Comparison of ENCODE assay signal across 1 cellular context in genomic region chr6:13710552-13711383, GRCh38.
A peak's percentile ranks its signal among the peaks of the same experiment; 100 is the strongest.
TF ChIP-seq lines count a peak whose summit lies in the region.

No MANE protein-coding gene starts in this region.

TF ChIP-seq in HEK293, 187 proteins besides CTCF, POLR2A, EP300 and RAD21 (continued from another document and continues in another):
- TF ChIP-seq, protein P1, sequence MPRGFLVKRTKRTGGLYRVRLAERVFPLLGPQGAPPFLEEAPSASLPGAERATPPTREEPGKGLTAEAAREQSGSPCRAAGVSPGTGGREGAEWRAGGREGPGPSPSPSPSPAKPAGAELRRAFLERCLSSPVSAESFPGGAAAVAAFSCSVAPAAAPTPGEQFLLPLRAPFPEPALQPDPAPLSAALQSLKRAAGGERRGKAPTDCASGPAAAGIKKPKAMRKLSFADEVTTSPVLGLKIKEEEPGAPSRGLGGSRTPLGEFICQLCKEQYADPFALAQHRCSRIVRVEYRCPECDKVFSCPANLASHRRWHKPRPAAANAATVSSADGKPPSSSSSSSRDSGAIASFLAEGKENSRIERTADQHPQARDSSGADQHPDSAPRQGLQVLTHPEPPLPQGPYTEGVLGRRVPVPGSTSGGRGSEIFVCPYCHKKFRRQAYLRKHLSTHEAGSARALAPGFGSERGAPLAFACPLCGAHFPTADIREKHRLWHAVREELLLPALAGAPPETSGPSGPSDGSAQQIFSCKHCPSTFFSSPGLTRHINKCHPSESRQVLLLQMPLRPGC (tag by site-specific recombination; IDR thresholded peaks at IDR 0.05) = peak; percentile 46; the same call in 1 of the 2 replicates
- TF ChIP-seq ZNF426 (tag by site-specific recombination; IDR thresholded peaks at IDR 0.05) (no peak), ZNF335 (tag by site-specific recombination; conservative IDR thresholded peaks at IDR 0.05) (peak; percentile 52; the same call in 1 of the 2 replicates), ZNF48 (tag by site-specific recombination; IDR thresholded peaks at IDR 0.05) (no peak), ZBTB49 (tag by site-specific recombination; IDR thresholded peaks at IDR 0.05; ENCODE audit: low read depth) (no peak), ZNF362 (tag by site-specific recombination; IDR thresholded peaks at IDR 0.05) (no peak), SALL2 (tag by site-specific recombination; IDR thresholded peaks at IDR 0.05; ENCODE audit: borderline replicate concordance) (no peak), SP7 (tag by site-specific recombination; IDR thresholded peaks at IDR 0.05) (no peak), BCL11A (tag by site-specific recombination; IDR thresholded peaks at IDR 0.05; ENCODE audit: low read depth) (no peak), ZNF175 (tag by site-specific recombination; IDR thresholded peaks at IDR 0.05) (no peak), ZNF76 (tag by site-specific recombination; IDR thresholded peaks at IDR 0.05; ENCODE audit: borderline replicate concordance, low read depth) (no peak), ZNF626 (tag by site-specific recombination; IDR thresholded peaks at IDR 0.05) (no peak), ZBTB48 (tag by site-specific recombination; IDR thresholded peaks at IDR 0.05) (no peak), ZNF600 (tag by site-specific recombination; IDR thresholded peaks at IDR 0.05) (peak; percentile 66), ZNF843 (tag by site-specific recombination; IDR thresholded peaks at IDR 0.05) (no peak), ZNF555 (tag by site-specific recombination; conservative IDR thresholded peaks at IDR 0.05) (no peak), ZNF747 (tag by site-specific recombination; IDR thresholded peaks at IDR 0.05) (no peak), ZNF692 (tag by site-specific recombination; IDR thresholded peaks at IDR 0.05) (no peak), HOXA7 (CRISPR knock-in tag; IDR thresholded peaks at IDR 0.05; ENCODE audit: borderline replicate concordance) (no peak), ZNF184 (tag by site-specific recombination; IDR thresholded peaks at IDR 0.05) (no peak), ZNF830 (tag by site-specific recombination; IDR thresholded peaks at IDR 0.05; ENCODE audit: low read depth) (no peak), ZNF341 (tag by site-specific recombination; IDR thresholded peaks at IDR 0.05; ENCODE audit: low read depth) (peak; percentile 60), PRDM1 (tag by site-specific recombination; IDR thresholded peaks at IDR 0.05) (no peak), REPIN1 (tag by site-specific recombination; IDR thresholded peaks at IDR 0.05; ENCODE audit: low read depth) (no peak), KLF8 (tag by site-specific recombination; IDR thresholded peaks at IDR 0.05) (peak; percentile 48; the same call in 1 of the 2 replicates), ZNF221 (tag by site-specific recombination; IDR thresholded peaks at IDR 0.05; ENCODE audit: borderline replicate concordance) (no peak), ZNF19 (tag by site-specific recombination; IDR thresholded peaks at IDR 0.05; ENCODE audit: low read depth) (no peak), MYNN (tag by site-specific recombination; IDR thresholded peaks at IDR 0.05; ENCODE audit: borderline replicate concordance) (no peak), ZBTB17 (tag by site-specific recombination; IDR thresholded peaks at IDR 0.05) (peak; percentile 87), HOXD13 (CRISPR knock-in tag; IDR thresholded peaks at IDR 0.05; ENCODE audit: borderline replicate concordance) (no peak), ZNF398 (tag by site-specific recombination; IDR thresholded peaks at IDR 0.05) (no peak), ZNF324 (tag by site-specific recombination; IDR thresholded peaks at IDR 0.05) (no peak), ZEB2 (tag by site-specific recombination; IDR thresholded peaks at IDR 0.05) (no peak), KLF16 (tag by site-specific recombination; IDR thresholded peaks at IDR 0.05) (no peak), ZIC2 (tag by site-specific recombination; IDR thresholded peaks at IDR 0.05) (peak; percentile 33), ZNF280D (tag by site-specific recombination; IDR thresholded peaks at IDR 0.05) (no peak), ZNF248 (tag by site-specific recombination; IDR thresholded peaks at IDR 0.05) (no peak), ZBTB8A (tag by site-specific recombination; IDR thresholded peaks at IDR 0.05) (peak; percentile 72), ZNF223 (tag by site-specific recombination; IDR thresholded peaks at IDR 0.05) (no peak)
- TF ChIP-seq, protein P2, sequence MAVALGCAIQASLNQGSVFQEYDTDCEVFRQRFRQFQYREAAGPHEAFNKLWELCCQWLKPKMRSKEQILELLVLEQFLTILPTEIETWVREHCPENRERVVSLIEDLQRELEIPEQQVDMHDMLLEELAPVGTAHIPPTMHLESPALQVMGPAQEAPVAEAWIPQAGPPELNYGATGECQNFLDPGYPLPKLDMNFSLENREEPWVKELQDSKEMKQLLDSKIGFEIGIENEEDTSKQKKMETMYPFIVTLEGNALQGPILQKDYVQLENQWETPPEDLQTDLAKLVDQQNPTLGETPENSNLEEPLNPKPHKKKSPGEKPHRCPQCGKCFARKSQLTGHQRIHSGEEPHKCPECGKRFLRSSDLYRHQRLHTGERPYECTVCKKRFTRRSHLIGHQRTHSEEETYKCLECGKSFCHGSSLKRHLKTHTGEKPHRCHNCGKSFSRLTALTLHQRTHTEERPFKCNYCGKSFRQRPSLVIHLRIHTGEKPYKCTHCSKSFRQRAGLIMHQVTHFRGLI (tag by site-specific recombination; IDR thresholded peaks at IDR 0.05) = 0 out of 2 replicates have a peak, but pooled peaks have one; percentile 25
- TF ChIP-seq, protein P3, sequence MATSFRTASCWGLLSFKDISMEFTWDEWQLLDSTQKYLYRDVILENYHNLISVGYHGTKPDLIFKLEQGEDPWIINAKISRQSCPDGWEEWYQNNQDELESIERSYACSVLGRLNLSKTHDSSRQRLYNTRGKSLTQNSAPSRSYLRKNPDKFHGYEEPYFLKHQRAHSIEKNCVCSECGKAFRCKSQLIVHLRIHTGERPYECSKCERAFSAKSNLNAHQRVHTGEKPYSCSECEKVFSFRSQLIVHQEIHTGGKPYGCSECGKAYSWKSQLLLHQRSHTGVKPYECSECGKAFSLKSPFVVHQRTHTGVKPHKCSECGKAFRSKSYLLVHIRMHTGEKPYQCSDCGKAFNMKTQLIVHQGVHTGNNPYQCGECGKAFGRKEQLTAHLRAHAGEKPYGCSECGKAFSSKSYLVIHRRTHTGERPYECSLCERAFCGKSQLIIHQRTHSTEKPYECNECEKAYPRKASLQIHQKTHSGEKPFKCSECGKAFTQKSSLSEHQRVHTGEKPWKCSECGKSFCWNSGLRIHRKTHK (tag by site-specific recombination; IDR thresholded peaks at IDR 0.05) = no peak
- TF ChIP-seq, protein P4, sequence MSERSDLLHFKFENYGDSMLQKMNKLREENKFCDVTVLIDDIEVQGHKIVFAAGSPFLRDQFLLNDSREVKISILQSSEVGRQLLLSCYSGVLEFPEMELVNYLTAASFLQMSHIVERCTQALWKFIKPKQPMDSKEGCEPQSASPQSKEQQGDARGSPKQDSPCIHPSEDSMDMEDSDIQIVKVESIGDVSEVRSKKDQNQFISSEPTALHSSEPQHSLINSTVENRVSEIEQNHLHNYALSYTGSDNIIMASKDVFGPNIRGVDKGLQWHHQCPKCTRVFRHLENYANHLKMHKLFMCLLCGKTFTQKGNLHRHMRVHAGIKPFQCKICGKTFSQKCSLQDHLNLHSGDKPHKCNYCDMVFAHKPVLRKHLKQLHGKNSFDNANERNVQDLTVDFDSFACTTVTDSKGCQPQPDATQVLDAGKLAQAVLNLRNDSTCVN (tag by site-specific recombination; optimal IDR thresholded peaks at IDR 0.05) = peak; percentile 74
- TF ChIP-seq, protein P5, sequence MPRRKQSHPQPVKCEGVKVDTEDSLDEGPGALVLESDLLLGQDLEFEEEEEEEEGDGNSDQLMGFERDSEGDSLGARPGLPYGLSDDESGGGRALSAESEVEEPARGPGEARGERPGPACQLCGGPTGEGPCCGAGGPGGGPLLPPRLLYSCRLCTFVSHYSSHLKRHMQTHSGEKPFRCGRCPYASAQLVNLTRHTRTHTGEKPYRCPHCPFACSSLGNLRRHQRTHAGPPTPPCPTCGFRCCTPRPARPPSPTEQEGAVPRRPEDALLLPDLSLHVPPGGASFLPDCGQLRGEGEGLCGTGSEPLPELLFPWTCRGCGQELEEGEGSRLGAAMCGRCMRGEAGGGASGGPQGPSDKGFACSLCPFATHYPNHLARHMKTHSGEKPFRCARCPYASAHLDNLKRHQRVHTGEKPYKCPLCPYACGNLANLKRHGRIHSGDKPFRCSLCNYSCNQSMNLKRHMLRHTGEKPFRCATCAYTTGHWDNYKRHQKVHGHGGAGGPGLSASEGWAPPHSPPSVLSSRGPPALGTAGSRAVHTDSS (tag by site-specific recombination; IDR thresholded peaks at IDR 0.05) = no peak
